1 cellular context compared by ENCODE assay signal in genomic region chr9:124469011-124469832, GRCh38.
TF ChIP-seq lines count a peak whose summit lies in the region.

No MANE protein-coding gene starts in this region.

TF ChIP-seq in K562, 482 proteins besides CTCF, POLR2A, EP300 and RAD21:
- TF ChIP-seq ZFP91 (CRISPR knock-in tag; IDR thresholded peaks at IDR 0.05) (no peak), GABPA (tag; conservative IDR thresholded peaks at IDR 0.05; ENCODE audit: low read depth) (peak; percentile 66), HNRNPH1 (optimal IDR thresholded peaks at IDR 0.05; ENCODE audit: low read depth, low read length) (no peak), MAX (CRISPR knock-in tag; IDR thresholded peaks at IDR 0.05) (peak; percentile 83), REST (CRISPR knock-in tag; IDR thresholded peaks at IDR 0.05; ENCODE audit: low read depth) (no peak), ZNF785 (CRISPR knock-in tag; IDR thresholded peaks at IDR 0.05) (no peak), RBFOX2 (IDR thresholded peaks at IDR 0.05; ENCODE audit: low read depth, low read length) (peak; percentile 23; the same call in 1 of the 2 replicates), TAF7 (tag; IDR thresholded peaks at IDR 0.05) (no peak), RB1 (IDR thresholded peaks at IDR 0.05; ENCODE audit: low read depth) (0 out of 2 replicates have a peak, but pooled peaks have one; percentile 10), ZNF146 (CRISPR knock-in tag; IDR thresholded peaks at IDR 0.05; ENCODE audit: unreplicated experiment) (no peak), SMARCB1 (IDR thresholded peaks at IDR 0.05; ENCODE audit: insufficient read length, low read depth) (no peak), ZNF280A (IDR thresholded peaks at IDR 0.05; ENCODE audit: low read depth, partially characterized antibody) (no peak), MGA (IDR thresholded peaks at IDR 0.05) (peak; percentile 81), ZNF217 (CRISPR knock-in tag; IDR thresholded peaks at IDR 0.05) (no peak), DEAF1 (CRISPR knock-in tag; IDR thresholded peaks at IDR 0.05) (no peak), NEUROD1 (IDR thresholded peaks at IDR 0.05; ENCODE audit: borderline replicate concordance, low read depth, low read length, partially characterized antibody) (no peak), CBFB (CRISPR knock-in tag; IDR thresholded peaks at IDR 0.05) (no peak), BHLHE40 (IDR thresholded peaks at IDR 0.05; ENCODE audit: low read length) (peak; percentile 72), SPI1 (IDR thresholded peaks at IDR 0.05; ENCODE audit: borderline replicate concordance, low read depth, low read length) (0 out of 2 replicates have a peak, but pooled peaks have one; percentile 2), FUS (optimal IDR thresholded peaks at IDR 0.05; ENCODE audit: low read depth, low read length) (no peak), L3MBTL2 (IDR thresholded peaks at IDR 0.05) (peak; percentile 88), HEY1 (CRISPR knock-in tag; IDR thresholded peaks at IDR 0.05; ENCODE audit: borderline replicate concordance) (no peak), TFE3 (CRISPR knock-in tag; IDR thresholded peaks at IDR 0.05) (no peak), E2F6 (IDR thresholded peaks at IDR 0.05; ENCODE audit: borderline replicate concordance in 1 of 2, extremely low read depth in 1 of 2, insufficient read depth in 1 of 2, insufficient read length in 1 of 2, low read depth in 1 of 2, low read length in 1 of 2, poor library complexity in 1 of 2, severe bottlenecking in 1 of 2) (peak; percentile 50 to 55), RBBP5 (IDR thresholded peaks at IDR 0.05; ENCODE audit: borderline replicate concordance, insufficient read depth, low read length, poor library complexity, severe bottlenecking) (peak; percentile 7)
